16 cellular contexts compared by ENCODE assay signal in the genomic region with DNA sequence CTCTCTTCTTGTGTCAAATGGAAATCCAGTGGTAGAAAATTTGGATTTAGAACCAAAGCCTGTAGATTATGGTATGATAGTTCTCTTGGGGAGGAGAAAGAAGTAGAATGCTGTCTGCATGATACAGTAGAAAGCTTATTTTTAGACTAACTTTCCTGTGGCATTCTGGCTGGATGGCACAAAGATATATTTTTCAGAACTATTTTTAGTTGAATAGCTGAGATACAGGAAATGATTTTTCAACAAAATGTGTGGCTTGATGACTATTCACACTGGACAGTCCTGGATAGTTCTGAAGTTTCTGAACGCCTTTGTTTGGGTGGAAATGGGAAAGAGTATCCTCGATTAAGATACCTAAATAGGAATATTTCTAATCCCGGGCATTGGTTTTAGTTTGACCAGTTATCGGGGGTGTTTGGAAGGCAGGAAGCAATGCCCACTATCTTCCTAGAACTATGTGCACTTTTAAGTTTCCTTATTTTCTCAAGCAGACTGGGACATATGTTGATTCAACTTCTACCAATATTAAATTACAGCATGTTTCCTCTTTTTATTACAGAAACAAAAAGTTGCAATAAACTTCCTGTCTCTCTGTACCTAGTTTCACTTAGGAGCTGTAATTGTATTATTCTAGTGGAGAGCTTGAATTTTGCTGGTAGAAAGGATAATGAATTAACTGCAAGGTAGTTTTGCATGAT. TPM values are rescaled to one million over a fixed set of nuclear protein-coding genes. Genes with fewer than 3 reads are reported as not detected.
DNase-seq lines count a peak whose midpoint lies in the region; ATAC-seq, FAIRE-seq and TF ChIP-seq lines count a peak whose summit lies in the region.
"Had no signal": no experiment of that assay in that cellular context is flagged by ENCODE, and none has a peak within 500 bp of the region (broad histone marks: within the 10 kb centered on the region; RNA-seq: fewer than 3 reads in every experiment).

No MANE protein-coding gene starts in this region.

- H3K27me3 Mint-ChIP-seq in HFFc6 (ENCODE audit: insufficient read depth) = no peaks in the 10 kb centered on the region
- H3K27me3 Mint-ChIP-seq in naive thymus-derived CD4-positive, alpha-beta T cell = no peaks in the 10 kb centered on the region
- H3K27me3 Mint-ChIP-seq: activated CD4-positive, alpha-beta T cell treated with anti-CD3 and anti-CD28 coated beads, Interleukin-2, amount 10 ng/mL, durations not matched to agents 24 days and 14 days; T-cell had no signal

- H3K9me2 ChIP-seq in OCI-LY7 (ENCODE audit: insufficient read depth, low read length) = no peaks in the 10 kb centered on the region

- H3K4me3 ChIP-seq in OCI-LY7 (ENCODE audit: low read depth, low read length, poor library complexity, severe bottlenecking) (no peak overlapping the region), H7 (ENCODE audit: insufficient read depth, low read depth, low read length) (no peak overlapping the region)
- H3K4me3 ChIP-seq in naive thymus-derived CD4-positive, alpha-beta T cell (ENCODE audit: low read length) = no peak overlapping the region

- no peaks in the 10 kb centered on the region for H4K20me1 ChIP-seq in OCI-LY7 (ENCODE audit: insufficient read depth, low read length)

- DNase-seq in GM18507 (ENCODE audit: extremely low spot score, insufficient read length, low read depth) (no peak), HFFc6 (no peak), OCI-LY7 (ENCODE audit: low spot score) (no peak), H7 (no peak), NCI-H1436 treated with DMSO at 0.1 percent for 48 hours (lab: John Stamatoyannopoulos, UW) (no peak), foreskin keratinocyte (no peak), DMS153 (lab: John Stamatoyannopoulos, UW) (no peak)
- no peak for DNase-seq in naive thymus-derived CD4-positive, alpha-beta T cell
- DNase-seq: activated CD4-positive, alpha-beta T cell treated with anti-CD3 and anti-CD28 coated beads, Interleukin-2, amount 10 ng/mL, durations not matched to agents 24 days and 14 days; C1 segment of cervical spinal cord; effector memory CD4-positive, alpha-beta T cell; islet precursor cell; NCI-H2081 treated with DMSO at 0.1 percent for 48 hours; right cardiac atrium; T-cell had no signal

- H3K4me1 ChIP-seq in OCI-LY7 (ENCODE audit: insufficient read depth, low read length, poor library complexity, severe bottlenecking) = peaks cover 43% of the 10 kb centered on the region
- H3K4me1 ChIP-seq in naive thymus-derived CD4-positive, alpha-beta T cell (ENCODE audit: control insufficient read depth in 2 of 2, insufficient read depth in 2 of 2, low read length in 2 of 2) = no peaks in the 10 kb centered on the region
- H3K4me1 ChIP-seq in foreskin keratinocyte = no peaks in the 10 kb centered on the region

- no peaks in the 10 kb centered on the region for H3K79me2 ChIP-seq in OCI-LY7 (ENCODE audit: insufficient read depth, low read depth, low read length)

- peak; percentile 50 for FAIRE-seq in GM18507 (lab: Jason Lieb, UNC)
- FAIRE-seq: frontal cortex had no signal

- ATAC-seq in naive thymus-derived CD4-positive, alpha-beta T cell = peak; percentile 36
- no peak for ATAC-seq in foreskin keratinocyte
- ATAC-seq: right cardiac atrium, T-cell had no signal

- H3K27me3 ChIP-seq in naive thymus-derived CD4-positive, alpha-beta T cell (ENCODE audit: control insufficient read depth in 2 of 2, insufficient read depth in 2 of 2, low read length in 2 of 2) = no peaks in the 10 kb centered on the region
- H3K27me3 ChIP-seq in H7 (ENCODE audit: control insufficient read depth, insufficient read depth, low read length) (no peaks in the 10 kb centered on the region), foreskin keratinocyte (no peaks in the 10 kb centered on the region)

- no peak for TF ChIP-seq CTCF in HFFc6 (IDR thresholded peaks at IDR 0.05)
- no peak for TF ChIP-seq CTCF in OCI-LY7 (conservative IDR thresholded peaks at IDR 0.05; ENCODE audit: low read length)
- TF ChIP-seq CTCF in foreskin keratinocyte (conservative IDR thresholded peaks at IDR 0.05) = no peak

- POLR2A ChIA-PET in OCI-LY7 (lab: Charles Lee) = interaction anchor here (0.6 to 4.0 kb wide), 8 partner anchors 9 to 232 kb away, joined by 3 to 28 read pairs (median 4); no protein-coding TSS in a partner anchor
- POLR2A ChIA-PET in naive thymus-derived CD4-positive, alpha-beta T cell (lab: Charles Lee) = no interaction called here

- H3K4me2 ChIP-seq in OCI-LY7 (ENCODE audit: low read length) = peak overlapping the region; percentile 41

- CTCF ChIA-PET in OCI-LY7 (lab: Charles Lee; ENCODE audit: unreplicated experiment) = no interaction called here
- CTCF ChIA-PET in naive thymus-derived CD4-positive, alpha-beta T cell (lab: Charles Lee) = interaction anchor here (1.0 kb wide), 1 partner anchor 125 kb away, joined by 3 read pairs; no protein-coding TSS in a partner anchor

- no peaks in the 10 kb centered on the region for H3K9me3 Mint-ChIP-seq in HFFc6
- H3K9me3 Mint-ChIP-seq in naive thymus-derived CD4-positive, alpha-beta T cell = peaks cover 0 to 1% (median 0%) of the 10 kb centered on the region in 11 donors
- H3K9me3 Mint-ChIP-seq: activated CD4-positive, alpha-beta T cell treated with anti-CD3 and anti-CD28 coated beads, Interleukin-2, amount 10 ng/mL, durations not matched to agents 24 days and 14 days; T-cell had no signal

- peak overlapping the region; percentile 59 for H3K4me3 Mint-ChIP-seq in HFFc6
- H3K4me3 Mint-ChIP-seq in naive thymus-derived CD4-positive, alpha-beta T cell = no peak overlapping the region
- H3K4me3 Mint-ChIP-seq: activated CD4-positive, alpha-beta T cell treated with anti-CD3 and anti-CD28 coated beads, Interleukin-2, amount 10 ng/mL, durations not matched to agents 24 days and 14 days; T-cell had no signal

- H3K27ac ChIP-seq in OCI-LY7 (ENCODE audit: low read depth, low read length, poor library complexity, severe bottlenecking) = peak overlapping the region; percentile 41
- no peak overlapping the region for H3K27ac ChIP-seq in naive thymus-derived CD4-positive, alpha-beta T cell (ENCODE audit: low read depth, low read length)
- no peak overlapping the region for H3K27ac ChIP-seq in foreskin keratinocyte

- H3K9me3 ChIP-seq in OCI-LY7 (ENCODE audit: low read length) = no peaks in the 10 kb centered on the region
- H3K9me3 ChIP-seq in naive thymus-derived CD4-positive, alpha-beta T cell (ENCODE audit: control insufficient read depth in 2 of 3, low read length in 3 of 3) = no peaks in the 10 kb centered on the region

- intact Hi-C loops in OCI-LY7 (cut with micrococcal nuclease; ENCODE audit: unreplicated experiment) = no loop called here
- intact Hi-C loops in naive thymus-derived CD4-positive, alpha-beta T cell (cut with micrococcal nuclease) = no loop called here

- no TSS peak for BruUV-seq in OCI-LY7 (replicated peaks; lab: Mats Ljungman, UMichigan)

- peaks cover 41% of the 10 kb centered on the region for H3K4me1 Mint-ChIP-seq in HFFc6 (ENCODE audit: low read depth)
- peaks cover 0 to 12% (median 4%) of the 10 kb centered on the region in 7 donors for H3K4me1 Mint-ChIP-seq in naive thymus-derived CD4-positive, alpha-beta T cell

- peak overlapping the region; percentile 69 for H3K27ac Mint-ChIP-seq in HFFc6
- peak overlapping the region in 2 of 9 donors; percentile 12 to 23 for H3K27ac Mint-ChIP-seq in naive thymus-derived CD4-positive, alpha-beta T cell
- H3K27ac Mint-ChIP-seq: activated CD4-positive, alpha-beta T cell treated with anti-CD3 and anti-CD28 coated beads, Interleukin-2, amount 10 ng/mL, durations not matched to agents 24 days and 14 days; T-cell had no signal

- H3K36me3 ChIP-seq in OCI-LY7 (ENCODE audit: insufficient read depth, low read length) = peaks cover 29% of the 10 kb centered on the region
- peaks cover 0 to 5% (median 0%) of the 10 kb centered on the region in 3 experiments for H3K36me3 ChIP-seq in naive thymus-derived CD4-positive, alpha-beta T cell (ENCODE audit: control insufficient read depth in 2 of 3, insufficient read depth in 3 of 3, low read length in 3 of 3)
- no peaks in the 10 kb centered on the region for H3K36me3 ChIP-seq in H7 (replicated peaks; ENCODE audit: control insufficient read depth, insufficient read depth, low read length)

- peaks cover 4% of the 10 kb centered on the region; the same call in 1 of the 2 replicates for H3K36me3 Mint-ChIP-seq in HFFc6 (ENCODE audit: low read depth)
- peaks cover 0 to 39% (median 12%) of the 10 kb centered on the region in 5 donors for H3K36me3 Mint-ChIP-seq in naive thymus-derived CD4-positive, alpha-beta T cell

- peak overlapping the region; percentile 0; the same call in 1 of the 2 replicates for H2AFZ ChIP-seq in OCI-LY7 (ENCODE audit: low read length)

RNA-seq across cellular contexts. Expression of gene GDF7, which starts 32.1 kb away (rescaled TPM):
- total RNA-seq in HFFc6 (2021; fragmentation: NEBNext Ultra II Directional; extraction: Animal tissue kit (Norgen Biotek cat#: 25700)) = under 1 TPM in 1 of 6 experiments, not detected in 5; 0.05 TPM
- 0.06 and 0.10 TPM in 2 replicates for total RNA-seq in OCI-LY7 (2014; rRNA removed; shearing (Covaris generic))
- 0.06 and 0.13 TPM in 2 replicates for total RNA-seq in OCI-LY7 (2022)
- under 1 TPM in 3 of 5 experiments, not detected in 2; 0.03 to 0.20 (median 0.05) TPM for total RNA-seq in naive thymus-derived CD4-positive, alpha-beta T cell
- under 1 TPM; 0.01 to 0.17 TPM for polyA plus RNA-seq in naive thymus-derived CD4-positive, alpha-beta T cell
- 1.4 TPM in 2 replicates for total RNA-seq in H7 (2014; rRNA removed; shearing (Covaris generic))
- not detected in 2 replicates for total RNA-seq in foreskin keratinocyte
- not detected in 2 replicates for polyA plus RNA-seq in foreskin keratinocyte

RNA-seq across cellular contexts. Expression of gene HS1BP3, which starts 48.2 kb away (rescaled TPM):
- total RNA-seq in HFFc6 (2021; fragmentation: NEBNext Ultra II Directional; extraction: Animal tissue kit (Norgen Biotek cat#: 25700)) = 10 to 100 TPM; 12.7 to 17.3 (median 15.8) TPM
- 9.5 and 10.6 TPM in 2 replicates for total RNA-seq in OCI-LY7 (2014; rRNA removed; shearing (Covaris generic))
- 15.0 and 15.2 TPM in 2 replicates for total RNA-seq in OCI-LY7 (2022)
- total RNA-seq in naive thymus-derived CD4-positive, alpha-beta T cell = 10 to 100 TPM; 12.0 to 19.0 (median 18.3) TPM
- 10 to 100 TPM; 13.8 to 17.3 TPM for polyA plus RNA-seq in naive thymus-derived CD4-positive, alpha-beta T cell
- 30.2 and 41.3 TPM in 2 replicates for total RNA-seq in H7 (2014; rRNA removed; shearing (Covaris generic))
- total RNA-seq in foreskin keratinocyte = 21.0 and 23.8 TPM in 2 replicates
- 21.8 and 23.1 TPM in 2 replicates for polyA plus RNA-seq in foreskin keratinocyte
